Comparison of ENCODE assay signal across 8 cellular contexts in the genomic region with DNA sequence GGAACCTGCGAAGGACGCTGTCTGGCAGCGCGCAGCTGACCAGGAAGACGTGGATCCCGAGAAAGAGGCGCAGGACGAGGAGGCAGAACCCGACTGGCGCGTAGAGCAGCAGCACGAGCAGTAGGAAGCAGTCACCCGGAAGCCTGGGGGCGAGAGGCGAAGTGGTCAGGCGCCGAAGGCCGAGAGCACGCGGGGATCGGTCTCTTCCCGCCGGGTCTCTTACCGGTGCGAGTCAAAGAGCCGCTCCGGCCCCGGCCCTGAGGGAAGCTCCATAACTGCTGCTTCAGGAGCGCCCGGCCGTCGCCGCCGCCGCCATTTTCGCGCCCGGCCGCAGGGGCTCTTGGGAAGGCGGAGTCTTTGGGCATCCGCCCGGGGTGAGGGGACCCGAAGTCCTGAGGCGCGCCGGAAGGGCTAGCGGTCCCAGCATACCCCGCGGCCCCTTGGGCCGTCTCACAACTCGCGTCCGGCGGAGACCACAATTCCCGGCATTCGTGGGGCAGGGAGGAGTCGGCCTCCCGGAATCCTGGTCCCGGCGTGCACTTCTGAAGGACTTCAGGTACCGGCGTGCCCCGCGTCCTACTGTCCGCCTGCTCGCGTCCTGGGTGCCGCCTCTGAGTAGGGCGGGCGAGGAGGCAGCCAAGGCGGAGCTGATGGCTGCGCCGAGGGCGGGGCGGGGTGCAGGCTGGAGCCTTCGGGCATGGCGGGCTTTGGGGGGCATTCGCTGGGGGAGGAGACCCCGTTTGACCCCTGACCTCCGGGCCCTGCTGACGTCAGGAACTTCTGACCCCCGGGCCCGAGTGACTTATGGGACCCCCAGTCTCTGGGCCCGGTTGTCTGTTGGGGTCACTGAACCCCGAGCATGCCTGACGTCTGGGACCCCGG. TPM values are rescaled to one million over a fixed set of nuclear protein-coding genes. Genes with fewer than 3 reads are reported as not detected.
DNase-seq lines count a peak whose midpoint lies in the region; ATAC-seq, FAIRE-seq and TF ChIP-seq lines count a peak whose summit lies in the region.

A gene with protein sequence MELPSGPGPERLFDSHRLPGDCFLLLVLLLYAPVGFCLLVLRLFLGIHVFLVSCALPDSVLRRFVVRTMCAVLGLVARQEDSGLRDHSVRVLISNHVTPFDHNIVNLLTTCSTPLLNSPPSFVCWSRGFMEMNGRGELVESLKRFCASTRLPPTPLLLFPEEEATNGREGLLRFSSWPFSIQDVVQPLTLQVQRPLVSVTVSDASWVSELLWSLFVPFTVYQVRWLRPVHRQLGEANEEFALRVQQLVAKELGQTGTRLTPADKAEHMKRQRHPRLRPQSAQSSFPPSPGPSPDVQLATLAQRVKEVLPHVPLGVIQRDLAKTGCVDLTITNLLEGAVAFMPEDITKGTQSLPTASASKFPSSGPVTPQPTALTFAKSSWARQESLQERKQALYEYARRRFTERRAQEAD (minus strand): TSS at position 350 of the 882 bp plus-strand sequence. CDS start 77 bp downstream, at position 273.
A gene (plus strand): TSS at position 577 of the 882 bp plus-strand sequence. CDS start 74 bp downstream, at position 651.

- in situ Hi-C loops in mammary epithelial cell (cut with MboI; ENCODE audit: low sequenced_read_pairs in 2 of 2): loop anchor here in 1 of 2 donors (5.0 kb wide), 1 partner anchor 47 kb away; a partner anchor contains a TSS

- TF ChIP-seq CTCF in WERI-Rb-1 (IDR thresholded peaks at IDR 0.05; ENCODE audit: low read depth, low read length): no peak
- no peak for TF ChIP-seq CTCF in mammary epithelial cell (conservative IDR thresholded peaks at IDR 0.05 in 1 of 2, IDR thresholded peaks at IDR 0.05 in 1 of 2; ENCODE audit: extremely low read depth in 1 of 2, insufficient read depth in 1 of 2, low read depth in 1 of 2, low read length in 2 of 2)

- peak within 1 kb of the TSS; percentile 86 for H3K9ac ChIP-seq in mammary epithelial cell (ENCODE audit: insufficient read depth, low read length)
- peak within 1 kb of the TSS; percentile 97 for H3K9ac ChIP-seq in iPS-20b (ENCODE audit: low read depth, low read length)

- H3K4me1 ChIP-seq in ACC112 (ENCODE audit: control insufficient read depth, insufficient read depth, low read length, unreplicated experiment) (peaks cover 22% of the 10 kb centered on the region), mammary epithelial cell (ENCODE audit: insufficient read depth, low read length) (peaks cover 38% of the 10 kb centered on the region), iPS-20b (ENCODE audit: insufficient read depth, low read length) (no peaks in the 10 kb centered on the region), small intestine (ENCODE audit: control insufficient read depth in 2 of 2, insufficient read depth in 1 of 2, low read depth in 1 of 2, low read length in 1 of 2) (peaks cover 0 to 5% of the 10 kb centered on the region in 2 donors)

- dilution Hi-C loops in mammary epithelial cell (cut with HindIII; ENCODE audit: low sequenced_read_pairs): loop anchor here (5.0 kb wide), 1 partner anchor 72 kb away; a partner anchor contains a TSS

- H4K20me1 ChIP-seq in mammary epithelial cell (ENCODE audit: insufficient read depth, low read length): no peaks in the 10 kb centered on the region

- no peak for FAIRE-seq in small intestine (lab: Jason Lieb, UNC)

- WGBS in mammary epithelial cell (ENCODE audit: low coverage, missing lambda C conversion rate): 1% methylated on average over 12 of the region's 87 CpGs
- WGBS in small intestine, 3 donors: 0 to 1% (median 0%) methylated on average over 52 to 87 of the region's 87 CpGs

- H2AFZ ChIP-seq in ACC112 (ENCODE audit: low read length, unreplicated experiment) (peak within 1 kb of the TSS; percentile 58), mammary epithelial cell (ENCODE audit: low read depth, low read length) (peak within 1 kb of the TSS; percentile 81)

- ATAC-seq in GM18870 (IDR thresholded peaks at IDR 0.05; ENCODE audit: unreplicated experiment): peak; percentile 76
- peak; percentile 80 for ATAC-seq in HG03135 (IDR thresholded peaks at IDR 0.05; ENCODE audit: unreplicated experiment)

- H3K4me3 ChIP-seq in ACC112 (ENCODE audit: low read depth, low read length) (peak within 1 kb of the TSS; percentile 96), WERI-Rb-1 (ENCODE audit: low read depth, low read length) (peak within 1 kb of the TSS; percentile 97), mammary epithelial cell (replicated peaks in 1 of 3; ENCODE audit: insufficient read depth in 1 of 3, low read depth in 2 of 3, low read length in 3 of 3) (peak within 1 kb of the TSS; percentile 58 to 81 (median 66)), iPS-20b (ENCODE audit: low read length) (peak within 1 kb of the TSS; percentile 99), small intestine (ENCODE audit: low read depth in 1 of 2, low read length in 2 of 2) (peak within 1 kb of the TSS; percentile 65 to 83)

- H3K36me3 ChIP-seq in ACC112 (ENCODE audit: insufficient read depth, low read length) (peaks cover 17% of the 10 kb centered on the region; the same call in 1 of the 2 replicates), WERI-Rb-1 (peaks cover 72% of the 10 kb centered on the region), mammary epithelial cell (ENCODE audit: insufficient read depth, low read length) (peaks cover 17% of the 10 kb centered on the region), iPS-20b (ENCODE audit: insufficient read depth, low read depth, low read length) (peaks cover 61% of the 10 kb centered on the region), small intestine (ENCODE audit: control insufficient read depth in 2 of 2, insufficient read depth in 2 of 2, low read length in 2 of 2) (peaks cover 3 to 5% of the 10 kb centered on the region in 2 donors)

- DNase-seq in NCI-H2227 (lab: John Stamatoyannopoulos, UW; ENCODE audit: unreplicated experiment) (peak; percentile 100), WERI-Rb-1 (peak; percentile 100), mammary epithelial cell (peak; percentile 100), small intestine (peak; percentile 99)

- BruUV-seq in mammary epithelial cell (replicated peaks; lab: Mats Ljungman, UMichigan): no TSS peak

- H3K79me2 ChIP-seq in ACC112 (ENCODE audit: control insufficient read depth, insufficient read depth, low read length, unreplicated experiment) (peaks cover 37% of the 10 kb centered on the region), mammary epithelial cell (ENCODE audit: insufficient read depth, low read length) (peaks cover 58% of the 10 kb centered on the region)

- H3K27ac ChIP-seq in ACC112 (ENCODE audit: low read depth, low read length) (peak within 1 kb of the TSS; percentile 67), WERI-Rb-1 (peak within 1 kb of the TSS; percentile 86), mammary epithelial cell (ENCODE audit: insufficient read depth, low read depth, low read length) (peak within 1 kb of the TSS; percentile 79), iPS-20b (ENCODE audit: low read length) (peak within 1 kb of the TSS; percentile 53), small intestine (ENCODE audit: low read depth in 1 of 2, low read length in 1 of 2) (peak within 1 kb of the TSS; percentile 80 to 94)

- no peaks in the 10 kb centered on the region for H3K27me3 ChIP-seq in ACC112 (ENCODE audit: insufficient read depth, low read length)
- no peaks in the 10 kb centered on the region for H3K27me3 ChIP-seq in WERI-Rb-1 (ENCODE audit: insufficient read depth, low read depth, severe bottlenecking)
- no peaks in the 10 kb centered on the region for H3K27me3 ChIP-seq in mammary epithelial cell (ENCODE audit: insufficient read depth, low read length)
- peaks cover 6% of the 10 kb centered on the region; the same call in 1 of the 2 replicates for H3K27me3 ChIP-seq in iPS-20b (ENCODE audit: insufficient read depth, low read length)
- H3K27me3 ChIP-seq in small intestine (ENCODE audit: control insufficient read depth in 2 of 2, insufficient read depth in 2 of 2, low read length in 2 of 2): no peaks in the 10 kb centered on the region

- peak within 1 kb of the TSS; percentile 92 for H3K4me2 ChIP-seq in mammary epithelial cell (ENCODE audit: insufficient read depth, low read depth, low read length)

- intact Hi-C loops in mammary epithelial cell (cut with micrococcal nuclease): loop anchor here (1.0 to 2.0 kb wide), 4 partner anchors 22 to 71 kb away; a partner anchor contains a TSS

- CTCF ChIA-PET in mammary epithelial cell (lab: Charles Lee; ENCODE audit: low non-redundant PET): no interaction called here

- H3K9me3 ChIP-seq in WERI-Rb-1 (ENCODE audit: severe bottlenecking) (no peaks in the 10 kb centered on the region), mammary epithelial cell (replicated peaks; ENCODE audit: insufficient read depth, low read length) (no peaks in the 10 kb centered on the region), iPS-20b (ENCODE audit: insufficient read depth, low read depth, low read length) (no peaks in the 10 kb centered on the region), small intestine (ENCODE audit: control insufficient read depth, low read depth) (no peaks in the 10 kb centered on the region)

RNA-seq across cellular contexts. Expression of the first gene that starts in this region (rescaled TPM):
- total RNA-seq in mammary epithelial cell: 100 to 1,000 TPM in 1 of 2 donors, 10 to 100 TPM in 1; 67.5 to 111 TPM
- polyA plus RNA-seq in mammary epithelial cell: 145 TPM
- 95.5 TPM for polyA minus RNA-seq in mammary epithelial cell
- 100 to 1,000 TPM; 179 to 237 (median 201) TPM for polyA plus RNA-seq in small intestine

RNA-seq across cellular contexts. Expression of the second gene that starts in this region (rescaled TPM):
- 10 to 100 TPM; 29.2 to 30.8 TPM for total RNA-seq in mammary epithelial cell
- polyA plus RNA-seq in mammary epithelial cell (50.0 TPM), small intestine (10 to 100 TPM; 20.4 to 42.3 (median 30.8) TPM)
- polyA minus RNA-seq in mammary epithelial cell: 68.7 TPM

Comparison
In these comparisons a context has a peak if more than half of its experiments do, and no peak if none do; other contexts are left out.
1. Peak in every context shown above with its lines: DNase-seq, ATAC-seq, H3K4me3 ChIP-seq and H3K27ac ChIP-seq.